ENCODE assay signal across 8 cellular contexts in the genomic region with DNA sequence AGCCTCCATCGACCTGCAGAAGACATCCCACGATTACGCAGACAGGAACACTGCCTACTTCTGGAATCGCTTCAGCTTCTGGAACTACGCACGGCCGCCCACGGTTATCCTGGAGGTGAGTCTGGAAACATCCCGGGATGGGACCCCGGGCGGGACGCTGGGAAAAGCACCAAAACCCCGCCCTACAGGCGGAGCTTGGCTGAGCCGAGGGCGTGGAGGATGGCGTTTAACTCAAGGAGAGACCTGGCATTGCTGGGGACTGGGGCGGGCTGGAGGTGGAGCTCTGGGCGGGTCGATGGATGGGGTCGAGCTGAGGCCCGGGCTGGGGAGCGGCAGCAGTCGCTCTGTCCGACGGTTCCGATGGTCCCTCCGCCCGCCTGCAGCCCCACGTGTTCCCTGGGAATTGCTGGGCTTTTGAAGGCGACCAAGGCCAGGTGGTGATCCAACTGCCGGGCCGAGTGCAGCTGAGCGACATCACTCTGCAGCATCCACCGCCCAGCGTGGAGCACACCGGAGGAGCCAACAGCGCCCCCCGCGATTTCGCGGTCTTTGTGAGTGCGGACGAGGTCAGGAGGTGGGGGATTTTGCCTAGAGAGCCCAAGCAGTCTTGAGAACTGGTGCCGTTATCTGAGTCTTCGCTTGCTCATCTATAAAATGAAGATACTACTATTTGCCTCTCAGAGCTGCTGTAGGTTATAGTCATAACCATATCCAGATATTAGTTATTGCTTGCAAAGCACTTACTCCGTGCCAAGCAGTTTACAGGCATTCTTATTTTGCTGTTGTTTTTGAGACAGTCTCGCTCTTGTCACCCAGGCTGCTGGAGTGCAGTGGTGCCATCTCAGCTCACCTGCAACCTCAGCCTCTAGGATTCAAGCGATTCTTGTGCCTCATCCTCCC. TPM values are rescaled to one million over a fixed set of nuclear protein-coding genes. Genes with fewer than 3 reads are reported as not detected.
DNase-seq lines count a peak whose midpoint lies in the region; ATAC-seq and TF ChIP-seq lines count a peak whose summit lies in the region.

No MANE protein-coding gene starts in this region.

- no peaks in the 10 kb centered on the region for H3K9me3 ChIP-seq in DOHH2 (ENCODE audit: control insufficient read depth, insufficient read depth, low read length)
- no peaks in the 10 kb centered on the region for H3K9me3 ChIP-seq in iPS-15b (ENCODE audit: control insufficient read depth, insufficient read depth, low read length)
- H3K9me3 ChIP-seq in skeletal muscle tissue (ENCODE audit: control insufficient read depth in 3 of 3, low read length in 3 of 3), result no peaks in the 10 kb centered on the region

- in situ Hi-C loops in astrocyte of the cerebellum (cut with HindIII; ENCODE audit: low sequenced_read_pairs), result no loop called here

- peaks cover 10% of the 10 kb centered on the region for H3F3A ChIP-seq in DOHH2 (ENCODE audit: control insufficient read depth, insufficient read depth)

- H4K20me1 ChIP-seq in DOHH2 (ENCODE audit: control insufficient read depth, insufficient read depth, low read depth, low read length), result no peaks in the 10 kb centered on the region

- DNase-seq in H7 (peak; percentile 96), NCI-H1092 treated with DMSO at 0.1 percent for 48 hours (lab: John Stamatoyannopoulos, UW) (peak; percentile 58), T-helper 22 cell (ENCODE audit: low read depth) (peak; percentile 55), astrocyte of the cerebellum (ENCODE audit: low read depth) (peak; percentile 52)

- TF ChIP-seq CTCF in DOHH2 (IDR thresholded peaks at IDR 0.05; ENCODE audit: low read depth, low read length, poor library complexity, severe bottlenecking) (peak; percentile 89), astrocyte of the cerebellum (IDR thresholded peaks at IDR 0.05; ENCODE audit: low read depth, low read length, missing control alignments) (peak; percentile 30)

- no peak for ATAC-seq in GM21526 (IDR thresholded peaks at IDR 0.05; ENCODE audit: low FRiP score, unreplicated experiment)

- H3K27me3 ChIP-seq in DOHH2 (ENCODE audit: control insufficient read depth, low read length) (peaks cover 9% of the 10 kb centered on the region; the same call in 1 of the 2 replicates), H7 (ENCODE audit: control insufficient read depth, insufficient read depth, low read length) (peaks cover 21% of the 10 kb centered on the region), iPS-15b (ENCODE audit: control insufficient read depth, insufficient read depth, low read length) (peaks cover 11% of the 10 kb centered on the region), skeletal muscle tissue (ENCODE audit: control insufficient read depth in 3 of 3, insufficient read depth in 3 of 3, low read length in 3 of 3) (peaks cover 0 to 23% (median 7%) of the 10 kb centered on the region in 3 donors)

- H3K27ac ChIP-seq in DOHH2 (ENCODE audit: low read depth, low read length) (no peak overlapping the region), skeletal muscle tissue (ENCODE audit: low read depth, low read length) (no peak overlapping the region)

- peak overlapping the region; percentile 47 for H3K9ac ChIP-seq in iPS-15b (ENCODE audit: low read depth, low read length)
- peak overlapping the region in 2 of 3 donors; percentile 3 to 40 for H3K9ac ChIP-seq in skeletal muscle tissue (ENCODE audit: low read depth in 1 of 3, low read length in 3 of 3)

- H3K36me3 ChIP-seq in DOHH2 (ENCODE audit: control insufficient read depth, low read length), result peaks cover 8% of the 10 kb centered on the region; the same call in 1 of the 2 replicates
- no peaks in the 10 kb centered on the region; the same call in 1 of the 2 replicates for H3K36me3 ChIP-seq in H7 (replicated peaks; ENCODE audit: control insufficient read depth, insufficient read depth, low read length)
- no peaks in the 10 kb centered on the region for H3K36me3 ChIP-seq in iPS-15b (ENCODE audit: control insufficient read depth, insufficient read depth, low read length)
- peaks cover 4 to 8% (median 5%) of the 10 kb centered on the region in 3 donors for H3K36me3 ChIP-seq in skeletal muscle tissue (ENCODE audit: control insufficient read depth in 3 of 3, insufficient read depth in 3 of 3, low read length in 3 of 3)

- H3K9me2 ChIP-seq in DOHH2 (replicated peaks; ENCODE audit: control insufficient read depth, low read length), result no peaks in the 10 kb centered on the region

- H3K4me1 ChIP-seq in DOHH2 (ENCODE audit: control insufficient read depth, low read length), result peaks cover 47% of the 10 kb centered on the region
- no peaks in the 10 kb centered on the region for H3K4me1 ChIP-seq in iPS-15b (ENCODE audit: control insufficient read depth, insufficient read depth, low read length)
- peaks cover 28 to 40% (median 33%) of the 10 kb centered on the region in 3 donors for H3K4me1 ChIP-seq in skeletal muscle tissue (ENCODE audit: control insufficient read depth in 3 of 3, insufficient read depth in 3 of 3, low read length in 3 of 3)

- H3K79me2 ChIP-seq in DOHH2 (ENCODE audit: control insufficient read depth, low read length), result no peaks in the 10 kb centered on the region

- peak overlapping the region; percentile 77 for H3K4me2 ChIP-seq in DOHH2 (ENCODE audit: low read length)

- H3K4me3 ChIP-seq in DOHH2 (ENCODE audit: low read length) (peak overlapping the region; percentile 83), H7 (ENCODE audit: insufficient read depth, low read depth, low read length) (peak overlapping the region; percentile 62), astrocyte of the cerebellum (ENCODE audit: low read depth, low read length) (peak overlapping the region; percentile 43), iPS-15b (ENCODE audit: low read depth, low read length) (peak overlapping the region; percentile 70), skeletal muscle tissue (ENCODE audit: low read length in 3 of 3) (peak overlapping the region; percentile 44 to 66 (median 65))

RNA-seq across cellular contexts. Expression of a gene that starts 3.8 kb away (rescaled TPM):
- total RNA-seq in H7 (2014; rRNA removed; shearing (Covaris generic)), result 6.1 and 8.0 TPM in 2 replicates
- 1.0 TPM for total RNA-seq in skeletal muscle tissue

RNA-seq across cellular contexts. Expression of a gene that starts 45.3 kb away (rescaled TPM):
- 108 and 126 TPM in 2 replicates for total RNA-seq in H7 (2014; rRNA removed; shearing (Covaris generic))
- 116 TPM for total RNA-seq in skeletal muscle tissue

RNA-seq across cellular contexts. Expression of a gene that starts 45.3 kb away (rescaled TPM):
- 49.5 and 50.0 TPM in 2 replicates for total RNA-seq in H7 (2014; rRNA removed; shearing (Covaris generic))
- 38.6 TPM for total RNA-seq in skeletal muscle tissue
